ENCODE assay signal across 28 cellular contexts in the genomic region with DNA sequence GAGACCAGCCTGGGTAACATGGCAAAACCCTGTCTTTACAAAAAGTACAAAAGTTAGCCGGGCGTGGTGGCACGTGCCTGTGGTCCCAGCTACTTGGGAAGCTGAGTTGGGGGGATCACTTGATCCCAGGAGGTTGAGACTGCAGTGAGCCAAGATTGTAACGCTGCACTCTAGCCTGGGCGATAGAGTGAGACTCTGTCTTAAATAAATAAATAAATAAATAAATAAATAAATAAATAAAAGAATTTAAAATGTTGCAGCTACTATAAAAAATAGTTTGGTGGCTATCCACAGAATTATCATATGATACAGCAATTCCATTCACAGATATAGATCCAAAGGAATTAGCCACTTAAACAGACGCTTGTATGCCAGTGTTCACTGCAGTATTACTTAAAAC.
"Had no signal": no experiment of that assay in that cellular context is flagged by ENCODE, and none has a peak within 500 bp of the region (broad histone marks: within the 10 kb centered on the region; RNA-seq: fewer than 3 reads in every experiment).

No MANE protein-coding gene starts in this region.

- FAIRE-seq: endometrium, endothelial cell of umbilical vein, frontal cortex had no signal

- H3K79me2 ChIP-seq: hepatocyte had no signal

- H2AFZ ChIP-seq: hepatocyte had no signal

- ATAC-seq: effector memory CD8-positive, alpha-beta T cell; esophagus mucosa; foreskin keratinocyte; gastrocnemius medialis; gastroesophageal sphincter; heart left ventricle; heart right ventricle had no signal

- H3K36me3 ChIP-seq: colonic mucosa, gastrocnemius medialis had no signal

- DNase-seq: colonic mucosa; cortex of kidney; dermis blood vessel endothelial cell; dorsolateral prefrontal cortex; effector CD4-positive, alpha-beta T cell; effector CD8-positive, alpha-beta T cell; effector memory CD4-positive, alpha-beta T cell; effector memory CD8-positive, alpha-beta T cell; endodermal cell; erythroblast; esophagus squamous epithelium; foreskin fibroblast; foreskin keratinocyte; foreskin melanocyte; gastrocnemius medialis; glutamatergic neuron; head of caudate nucleus; heart left ventricle; heart right ventricle had no signal

- H3K4me1 ChIP-seq: colonic mucosa, esophagus muscularis mucosa, esophagus squamous epithelium, gastrocnemius medialis, gastroesophageal sphincter, heart left ventricle, heart right ventricle had no signal

- H3K9me3 ChIP-seq: colonic mucosa, esophagus muscularis mucosa, esophagus squamous epithelium, gastrocnemius medialis, gastroesophageal sphincter, heart left ventricle, heart right ventricle had no signal

- H3K27me3 ChIP-seq: colonic mucosa, dorsolateral prefrontal cortex, esophagus muscularis mucosa, esophagus squamous epithelium, gastrocnemius medialis, gastroesophageal sphincter, heart left ventricle, heart right ventricle, hepatocyte had no signal

- H3K27ac ChIP-seq: colonic mucosa, coronary artery, dorsolateral prefrontal cortex, epithelial cell of prostate, esophagus muscularis mucosa, esophagus squamous epithelium, foreskin keratinocyte, gastrocnemius medialis, gastroesophageal sphincter, heart left ventricle, heart right ventricle, hepatocyte had no signal

- H3K4me2 ChIP-seq: hepatocyte had no signal

- H3K4me3 ChIP-seq: colonic mucosa, coronary artery, dorsolateral prefrontal cortex, esophagus muscularis mucosa, esophagus squamous epithelium, gastrocnemius medialis, gastroesophageal sphincter, heart left ventricle, heart right ventricle, hepatocyte had no signal
